In the genomic region with DNA sequence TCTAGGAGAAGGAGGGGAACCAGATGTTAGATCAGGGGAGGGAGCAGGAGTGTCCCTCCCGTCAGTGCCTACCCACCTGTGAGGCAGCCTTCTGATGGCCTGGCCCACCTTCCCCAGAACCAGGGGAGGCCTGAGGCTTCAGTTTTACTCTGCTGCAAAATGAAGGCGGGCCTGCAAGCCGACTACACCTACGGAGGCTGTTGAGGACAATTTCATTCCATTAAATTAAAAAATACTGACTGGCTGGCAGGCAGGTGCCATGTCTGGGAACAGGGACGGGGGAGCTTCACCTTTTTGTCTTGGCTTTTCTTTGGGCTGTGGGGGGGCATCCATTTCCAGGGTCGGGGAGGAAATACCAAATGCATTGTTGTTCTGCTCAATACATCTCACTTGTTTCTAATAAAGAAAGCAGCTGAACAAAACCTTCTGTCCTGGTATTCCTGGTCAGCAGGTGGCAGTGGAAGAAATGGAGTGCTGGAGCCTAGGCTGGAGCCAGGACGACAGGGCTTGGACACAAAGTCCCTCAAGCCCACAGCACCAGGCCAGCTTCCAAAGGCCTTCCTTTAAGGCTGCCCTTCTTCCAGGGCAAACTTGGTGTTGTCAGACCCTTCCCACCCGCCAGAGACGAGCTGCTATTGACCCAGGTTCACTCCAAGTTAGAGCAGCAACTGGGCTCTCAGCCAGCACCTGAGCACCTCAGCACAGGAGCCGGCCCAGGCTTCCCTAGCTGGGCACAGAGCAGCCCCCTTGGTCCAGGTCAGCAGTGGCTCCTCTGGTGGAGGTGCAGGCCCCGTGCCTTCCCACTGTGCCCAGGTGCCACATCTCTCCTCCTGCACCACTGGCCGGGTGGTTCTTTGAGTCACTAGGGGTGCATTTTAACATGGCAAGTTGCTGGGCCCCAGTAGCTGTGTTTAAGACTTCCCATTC, we compare ENCODE assay signal across 1 cellular context.
TF ChIP-seq lines count a peak whose summit lies in the region.

No MANE protein-coding gene starts in this region.

TF ChIP-seq in GM23338, 12 proteins besides CTCF, POLR2A, EP300 and RAD21 (continued from another document):
- no peak for TF ChIP-seq ZNF462 (CRISPR knock-in tag; IDR thresholded peaks at IDR 0.05)
- no peak for TF ChIP-seq ZNF114 (CRISPR knock-in tag; IDR thresholded peaks at IDR 0.05)
- no peak for TF ChIP-seq STAT1 (IDR thresholded peaks at IDR 0.05; ENCODE audit: unreplicated experiment)
